In the genomic region with DNA sequence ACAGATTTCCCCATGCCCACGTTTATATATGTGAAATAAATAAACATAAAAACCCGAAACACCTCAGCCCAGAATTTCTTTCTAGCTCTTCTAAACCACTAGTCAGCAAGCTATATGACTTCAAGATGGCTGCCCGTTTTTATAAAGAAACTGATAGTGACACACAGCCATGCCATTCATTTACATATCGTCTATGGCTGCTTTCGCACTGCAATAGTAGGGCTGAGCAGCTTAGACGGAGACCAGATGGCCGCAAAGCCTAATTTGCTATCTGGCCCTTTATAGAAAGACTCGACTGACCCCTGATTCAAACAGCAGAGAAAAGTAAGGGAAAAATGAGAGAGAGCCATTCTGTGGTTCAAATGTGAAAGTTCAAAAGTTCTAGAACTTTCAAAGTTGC, we compare ENCODE assay signal across 19 cellular contexts. TPM values are rescaled to one million over a fixed set of nuclear protein-coding genes. Genes with fewer than 3 reads are reported as not detected.
DNase-seq lines count a peak whose midpoint lies in the region; ATAC-seq and TF ChIP-seq lines count a peak whose summit lies in the region.
"Had no signal": no experiment of that assay in that cellular context is flagged by ENCODE, and none has a peak within 500 bp of the region (broad histone marks: within the 10 kb centered on the region; RNA-seq: fewer than 3 reads in every experiment).

No MANE protein-coding gene starts in this region.

- ATAC-seq in GM21360 (IDR thresholded peaks at IDR 0.05; ENCODE audit: unreplicated experiment), result no peak

- no peak for TF ChIP-seq POLR2A in tibial nerve (IDR thresholded peaks at IDR 0.05)

- no peaks in the 10 kb centered on the region for H3K79me2 ChIP-seq in osteoblast (ENCODE audit: insufficient read depth, low read length)

- WGBS in tibial nerve, 2 donors, result 90 to 92% methylated on average over 8 of the region's 8 CpGs

- peak overlapping the region; percentile 0 for H2AFZ ChIP-seq in osteoblast (ENCODE audit: low read length)
- H2AFZ ChIP-seq: GM23248 had no signal

- no peak overlapping the region for H3K4me2 ChIP-seq in osteoblast (ENCODE audit: insufficient read depth, low read length)

- peaks cover 7% of the 10 kb centered on the region for H3K4me1 ChIP-seq in osteoblast (ENCODE audit: insufficient read depth, low read length)
- H3K4me1 ChIP-seq in tibial nerve, result peaks cover 0 to 5% (median 0%) of the 10 kb centered on the region in 4 donors

- peak; percentile 0 to 35 for DNase-seq in NCI-H524 (lab: John Stamatoyannopoulos, UW)
- DNase-seq in NCI-H524 treated with DMSO at 0.1 percent for 48 hours (lab: John Stamatoyannopoulos, UW), result no peak
- DNase-seq in NCI-H82 treated with DMSO at 0.1 percent for 48 hours (lab: John Stamatoyannopoulos, UW; ENCODE audit: unreplicated experiment), result peak; percentile 59
- DNase-seq in WERI-Rb-1, result peak; percentile 80
- no peak for DNase-seq in osteoblast (ENCODE audit: insufficient read length, low spot score, missing footprints)
- no peak for DNase-seq in AG20443 (ENCODE audit: low spot score)
- DNase-seq in tibial nerve (ENCODE audit: low spot score in 2 of 2), result no peak
- DNase-seq: AML-193; C1 segment of cervical spinal cord; Calu3; CD4-positive, alpha-beta memory T cell; COR-L47; DMS153; DND-41; GM23248; H7; HCEC 1CT had no signal

- H3K36me3 ChIP-seq in WERI-Rb-1 (no peaks in the 10 kb centered on the region), osteoblast (ENCODE audit: insufficient read depth, low read length) (no peaks in the 10 kb centered on the region), tibial nerve (no peaks in the 10 kb centered on the region)

- no peaks in the 10 kb centered on the region for H3K27me3 ChIP-seq in WERI-Rb-1 (ENCODE audit: insufficient read depth, low read depth, severe bottlenecking)
- no peaks in the 10 kb centered on the region for H3K27me3 ChIP-seq in osteoblast (ENCODE audit: insufficient read depth, low read length)
- no peaks in the 10 kb centered on the region for H3K27me3 ChIP-seq in tibial nerve

- no peak for TF ChIP-seq CTCF in WERI-Rb-1 (IDR thresholded peaks at IDR 0.05; ENCODE audit: low read depth, low read length)
- TF ChIP-seq CTCF in osteoblast (IDR thresholded peaks at IDR 0.05; ENCODE audit: extremely low read depth, low read depth, low read length), result no peak
- no peak for TF ChIP-seq CTCF in tibial nerve (IDR thresholded peaks at IDR 0.05)

- no peak for TF ChIP-seq EP300 in tibial nerve (IDR thresholded peaks at IDR 0.05)

- H3K4me3 ChIP-seq in WERI-Rb-1 (ENCODE audit: low read depth, low read length) (no peak overlapping the region), osteoblast (ENCODE audit: insufficient read depth, low read length) (no peak overlapping the region), tibial nerve (no peak overlapping the region)
- H3K4me3 ChIP-seq: GM23248 had no signal

- peak overlapping the region; percentile 78 for H3K27ac ChIP-seq in WERI-Rb-1
- H3K27ac ChIP-seq in osteoblast (ENCODE audit: low read depth, low read length), result no peak overlapping the region
- no peak overlapping the region for H3K27ac ChIP-seq in tibial nerve
- H3K27ac ChIP-seq: 22Rv1, GM23248 had no signal

- no peaks in the 10 kb centered on the region for H4K20me1 ChIP-seq in osteoblast (ENCODE audit: insufficient read depth, low read length)

- H3K9me3 ChIP-seq in WERI-Rb-1 (ENCODE audit: severe bottlenecking) (no peaks in the 10 kb centered on the region), osteoblast (ENCODE audit: low read depth, low read length) (no peaks in the 10 kb centered on the region), tibial nerve (no peaks in the 10 kb centered on the region)

RNA-seq across cellular contexts. Expression of gene FMN2, which starts 45.7 kb away (rescaled TPM):
- total RNA-seq in osteoblast, result 9.7 and 11.2 TPM in 2 replicates
- total RNA-seq in tibial nerve, result 10 to 100 TPM; 16.7 to 24.9 (median 24.4) TPM
- total RNA-seq: CD4-positive, alpha-beta memory T cell had no signal

Comparison
In these comparisons a context has a peak if more than half of its experiments do, and no peak if none do; other contexts are left out.
1. DNase-seq: peak in NCI-H524 (2 of 2), NCI-H82 treated with DMSO at 0.1 percent for 48 hours (single experiment) and WERI-Rb-1 (single experiment); none in NCI-H524 treated with DMSO at 0.1 percent for 48 hours (single experiment), osteoblast (single experiment), AG20443 (single experiment) and tibial nerve (0 of 2).